13 cellular contexts compared by ENCODE assay signal in the genomic region with DNA sequence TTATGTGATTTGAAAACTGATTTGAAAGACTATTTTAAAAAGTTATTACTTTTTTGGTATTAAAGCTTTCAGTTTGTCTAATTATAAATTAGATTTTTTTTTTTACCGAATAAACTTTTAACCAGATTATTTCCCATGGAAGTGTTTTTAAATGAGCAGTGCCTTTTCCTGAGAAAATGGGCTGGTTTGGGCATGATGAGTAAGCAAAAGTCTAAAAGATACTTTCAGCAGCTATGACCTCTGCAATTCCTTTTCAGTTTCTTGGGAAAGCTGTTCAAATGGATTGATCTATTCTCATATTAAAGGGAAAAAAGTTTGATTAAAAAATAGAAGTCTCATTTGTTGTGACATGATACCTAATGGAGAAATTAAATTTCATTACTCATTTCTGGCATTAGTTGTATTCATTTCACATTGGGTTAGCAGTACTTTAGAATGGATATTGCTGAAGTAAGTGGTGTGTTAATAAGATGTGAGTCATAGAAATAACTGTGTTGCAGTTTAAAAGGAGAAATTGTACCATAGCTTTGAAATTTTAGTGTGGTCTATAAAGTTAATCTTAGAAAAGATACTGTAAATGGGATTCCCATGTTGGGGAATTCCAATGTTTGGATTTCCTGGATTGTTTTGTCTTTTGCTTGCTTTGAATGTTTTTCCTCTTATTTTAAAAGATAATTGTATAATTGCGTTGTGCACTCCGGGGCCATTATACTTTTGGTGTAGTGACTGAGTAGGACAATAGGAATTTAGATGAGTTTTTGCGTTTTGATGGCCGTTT. TPM values are rescaled to one million over a fixed set of nuclear protein-coding genes. Genes with fewer than 3 reads are reported as not detected.
DNase-seq lines count a peak whose midpoint lies in the region; ATAC-seq and TF ChIP-seq lines count a peak whose summit lies in the region.
"Had no signal": no experiment of that assay in that cellular context is flagged by ENCODE, and none has a peak within 500 bp of the region (broad histone marks: within the 10 kb centered on the region; RNA-seq: fewer than 3 reads in every experiment).

No MANE protein-coding gene starts in this region.

- CTCF ChIA-PET in activated naive CD4-positive, alpha-beta T cell treated with anti-CD3 and anti-CD28 coated beads, Interleukin-2, amount 10 ng/mL, durations not matched to agents 7 days and 5 days (lab: Charles Lee): no interaction called here

- H3K9me3 Mint-ChIP-seq in activated T-helper 1 cell treated with anti-CD3 and anti-CD28 coated beads, Interleukin-12 subunit alpha, Interleukin-12 subunit beta, Interleukin-2, Interleukin-4 antibody, amounts not matched to agents 30 ng/mL and 10 ng/mL and 1 ng/mL, durations not matched to agents 14 hours and 24 hours and 36 hours: no peaks in the 10 kb centered on the region
- H3K9me3 Mint-ChIP-seq in activated naive CD4-positive, alpha-beta T cell treated with anti-CD3 and anti-CD28 coated beads, Interleukin-2, amount 10 ng/mL, durations not matched to agents 7 days and 5 days: no peaks in the 10 kb centered on the region
- H3K9me3 Mint-ChIP-seq: central memory CD8-positive, alpha-beta T cell had no signal

- H3K36me3 ChIP-seq in HUES64 (ENCODE audit: insufficient read depth, low read length): no peaks in the 10 kb centered on the region
- H3K36me3 ChIP-seq in brain microvascular endothelial cell (replicated peaks): no peaks in the 10 kb centered on the region

- no peak for ATAC-seq in HG03139 (IDR thresholded peaks at IDR 0.05; ENCODE audit: unreplicated experiment)

- intact Hi-C loops in activated T-helper 1 cell treated with anti-CD3 and anti-CD28 coated beads, Interleukin-12 subunit alpha, Interleukin-12 subunit beta, Interleukin-2, Interleukin-4 antibody, amounts not matched to agents 30 ng/mL and 10 ng/mL and 1 ng/mL, durations not matched to agents 14 hours and 24 hours and 36 hours (cut with micrococcal nuclease): no loop called here

- H3K4me3 ChIP-seq in AG10803 (ENCODE audit: low read length) (no peak overlapping the region), HUES64 (ENCODE audit: low read length) (no peak overlapping the region), brain microvascular endothelial cell (ENCODE audit: low read depth, low read length) (no peak overlapping the region)
- H3K4me3 ChIP-seq: hepatocyte had no signal

- no peak overlapping the region for H3K4me3 Mint-ChIP-seq in activated T-helper 1 cell treated with anti-CD3 and anti-CD28 coated beads, Interleukin-12 subunit alpha, Interleukin-12 subunit beta, Interleukin-2, Interleukin-4 antibody, amounts not matched to agents 30 ng/mL and 10 ng/mL and 1 ng/mL, durations not matched to agents 14 hours and 24 hours and 36 hours
- H3K4me3 Mint-ChIP-seq in activated naive CD4-positive, alpha-beta T cell treated with anti-CD3 and anti-CD28 coated beads, Interleukin-2, amount 10 ng/mL, durations not matched to agents 7 days and 5 days: no peak overlapping the region
- H3K4me3 Mint-ChIP-seq: CD4-positive, alpha-beta T cell; central memory CD8-positive, alpha-beta T cell had no signal

- no peaks in the 10 kb centered on the region for H3K4me1 Mint-ChIP-seq in activated T-helper 1 cell treated with anti-CD3 and anti-CD28 coated beads, Interleukin-12 subunit alpha, Interleukin-12 subunit beta, Interleukin-2, Interleukin-4 antibody, amounts not matched to agents 30 ng/mL and 10 ng/mL and 1 ng/mL, durations not matched to agents 14 hours and 24 hours and 36 hours (ENCODE audit: low read depth)
- H3K4me1 Mint-ChIP-seq in activated naive CD4-positive, alpha-beta T cell treated with anti-CD3 and anti-CD28 coated beads, Interleukin-2, amount 10 ng/mL, durations not matched to agents 7 days and 5 days: no peaks in the 10 kb centered on the region

- DNase-seq in AG10803 (ENCODE audit: low read depth) (peak; percentile 52), brain microvascular endothelial cell (no peak), kidney glomerular epithelial cell (lab: John Stamatoyannopoulos, UW) (peak; percentile 79), SIG-M5 (lab: John Stamatoyannopoulos, UW) (no peak)
- no peak for DNase-seq in activated T-helper 1 cell treated with anti-CD3 and anti-CD28 coated beads, Interleukin-12 subunit alpha, Interleukin-12 subunit beta, Interleukin-2, Interleukin-4 antibody, amounts not matched to agents 30 ng/mL and 10 ng/mL and 1 ng/mL, durations not matched to agents 14 hours and 24 hours and 36 hours (ENCODE audit: low spot score)
- DNase-seq in activated naive CD4-positive, alpha-beta T cell treated with anti-CD3 and anti-CD28 coated beads, Interleukin-2, amount 10 ng/mL, durations not matched to agents 7 days and 5 days: no peak
- DNase-seq: activated T-cell treated with anti-CD3 and anti-CD28 coated beads, Interleukin-2, amount 50 U/mL, for 48 hours; CD4-positive, alpha-beta T cell; NCI-H2081 had no signal

- in situ Hi-C loops in brain microvascular endothelial cell (cut with HindIII; ENCODE audit: low pct_ligation_motif_present, low sequenced_read_pairs): no loop called here

- 91% methylated on average over 4 of the region's 5 CpGs for WGBS in HUES64

- H3K36me3 Mint-ChIP-seq in activated T-helper 1 cell treated with anti-CD3 and anti-CD28 coated beads, Interleukin-12 subunit alpha, Interleukin-12 subunit beta, Interleukin-2, Interleukin-4 antibody, amounts not matched to agents 30 ng/mL and 10 ng/mL and 1 ng/mL, durations not matched to agents 14 hours and 24 hours and 36 hours (ENCODE audit: low read depth): peaks cover 5% of the 10 kb centered on the region
- peaks cover 3% of the 10 kb centered on the region for H3K36me3 Mint-ChIP-seq in activated naive CD4-positive, alpha-beta T cell treated with anti-CD3 and anti-CD28 coated beads, Interleukin-2, amount 10 ng/mL, durations not matched to agents 7 days and 5 days

- H3K27ac ChIP-seq in HUES64 (ENCODE audit: low read depth, low read length): peak overlapping the region; percentile 19; the same call in 1 of the 2 replicates
- peak overlapping the region; percentile 14 for H3K27ac ChIP-seq in brain microvascular endothelial cell
- H3K27ac ChIP-seq: hepatocyte had no signal

- H3K27me3 ChIP-seq in HUES64 (ENCODE audit: insufficient read depth, low read length) (no peaks in the 10 kb centered on the region), brain microvascular endothelial cell (replicated peaks) (no peaks in the 10 kb centered on the region)
- H3K27me3 ChIP-seq: hepatocyte had no signal

- peaks cover 54% of the 10 kb centered on the region for H3K4me1 ChIP-seq in HUES64 (ENCODE audit: insufficient read depth, low read length)

- H3K9ac ChIP-seq in HUES64 (ENCODE audit: low read depth, low read length): no peak overlapping the region

- TF ChIP-seq CTCF in AG10803 (conservative IDR thresholded peaks at IDR 0.05; ENCODE audit: low read length) (no peak), brain microvascular endothelial cell (IDR thresholded peaks at IDR 0.05; ENCODE audit: low read depth, low read length, missing control alignments) (no peak)

- H3K9me3 ChIP-seq in HUES64 (ENCODE audit: insufficient read depth, low read depth, low read length): no peaks in the 10 kb centered on the region

- no peak overlapping the region for H3K27ac Mint-ChIP-seq in activated T-helper 1 cell treated with anti-CD3 and anti-CD28 coated beads, Interleukin-12 subunit alpha, Interleukin-12 subunit beta, Interleukin-2, Interleukin-4 antibody, amounts not matched to agents 30 ng/mL and 10 ng/mL and 1 ng/mL, durations not matched to agents 14 hours and 24 hours and 36 hours
- H3K27ac Mint-ChIP-seq in activated naive CD4-positive, alpha-beta T cell treated with anti-CD3 and anti-CD28 coated beads, Interleukin-2, amount 10 ng/mL, durations not matched to agents 7 days and 5 days: no peak overlapping the region
- H3K27ac Mint-ChIP-seq: CD4-positive, alpha-beta T cell had no signal

- H3K27me3 Mint-ChIP-seq in activated T-helper 1 cell treated with anti-CD3 and anti-CD28 coated beads, Interleukin-12 subunit alpha, Interleukin-12 subunit beta, Interleukin-2, Interleukin-4 antibody, amounts not matched to agents 30 ng/mL and 10 ng/mL and 1 ng/mL, durations not matched to agents 14 hours and 24 hours and 36 hours (ENCODE audit: insufficient read depth): no peaks in the 10 kb centered on the region
- no peaks in the 10 kb centered on the region for H3K27me3 Mint-ChIP-seq in activated naive CD4-positive, alpha-beta T cell treated with anti-CD3 and anti-CD28 coated beads, Interleukin-2, amount 10 ng/mL, durations not matched to agents 7 days and 5 days
- H3K27me3 Mint-ChIP-seq: CD4-positive, alpha-beta T cell; central memory CD8-positive, alpha-beta T cell had no signal

RNA-seq across cellular contexts. Expression of a gene that starts 21.0 kb away (rescaled TPM):
- 90.4 TPM for polyA plus RNA-seq in HUES64 (2013, experiment 1 of 2)
- 98.9 TPM for polyA plus RNA-seq in HUES64 (2013, experiment 2 of 2)
- total RNA-seq in activated T-helper 1 cell treated with anti-CD3 and anti-CD28 coated beads, Interleukin-12 subunit alpha, Interleukin-12 subunit beta, Interleukin-2, Interleukin-4 antibody, amounts not matched to agents 30 ng/mL and 10 ng/mL and 1 ng/mL, durations not matched to agents 14 hours and 24 hours and 36 hours: 123 and 135 TPM in 2 replicates

Comparison
In these comparisons a context has a peak if more than half of its experiments do, and no peak if none do; other contexts are left out.
1. DNase-seq: peak in AG10803 (single experiment) and kidney glomerular epithelial cell (single experiment); none in brain microvascular endothelial cell (single experiment), SIG-M5 (single experiment), activated T-helper 1 cell treated with anti-CD3 and anti-CD28 coated beads, Interleukin-12 subunit alpha, Interleukin-12 subunit beta, Interleukin-2, Interleukin-4 antibody, amounts not matched to agents 30 ng/mL and 10 ng/mL and 1 ng/mL, durations not matched to agents 14 hours and 24 hours and 36 hours (single experiment) and activated naive CD4-positive, alpha-beta T cell treated with anti-CD3 and anti-CD28 coated beads, Interleukin-2, amount 10 ng/mL, durations not matched to agents 7 days and 5 days (single experiment).